20 cellular contexts compared by ENCODE assay signal in genomic region chr16:17389392-17389791, GRCh38.
A peak's percentile ranks its signal among the peaks of the same experiment; 100 is the strongest.
DNase-seq lines count a peak whose midpoint lies in the region; ATAC-seq, FAIRE-seq and TF ChIP-seq lines count a peak whose summit lies in the region.
"Had no signal": no experiment of that assay in that cellular context is flagged by ENCODE, and none has a peak within 500 bp of the region (broad histone marks: within the 10 kb centered on the region; RNA-seq: fewer than 3 reads in every experiment).

No MANE protein-coding gene starts in this region.

- H3K27me3 ChIP-seq in gastrocnemius medialis: no peaks in the 10 kb centered on the region
- H3K27me3 ChIP-seq: suprapubic skin had no signal

- in situ Hi-C loops in gastrocnemius medialis (cut with MboI; ENCODE audit: low sequenced_read_pairs in 4 of 4): no loop called here

- H3K9me3 ChIP-seq in A549 (no peaks in the 10 kb centered on the region), gastrocnemius medialis (no peaks in the 10 kb centered on the region)
- H3K9me3 ChIP-seq: SK-N-SH, suprapubic skin had no signal

- 9% methylated on average over 4 of the region's 4 CpGs for WGBS in A549 (ENCODE audit: missing lambda C conversion rate)

- H3K36me3 ChIP-seq in gastrocnemius medialis: no peaks in the 10 kb centered on the region
- H3K36me3 ChIP-seq: suprapubic skin had no signal

- no peak for TF ChIP-seq CTCF in A549 (IDR thresholded peaks at IDR 0.05)
- no peak for TF ChIP-seq CTCF in gastrocnemius medialis (IDR thresholded peaks at IDR 0.05 in 4 of 5, conservative IDR thresholded peaks at IDR 0.05 in 1 of 5)

- H3K4me3 ChIP-seq in A549 (no peak overlapping the region), gastrocnemius medialis (no peak overlapping the region)
- H3K4me3 ChIP-seq: coronary artery, suprapubic skin had no signal

- H3K27ac ChIP-seq in A549: no peak overlapping the region
- no peak overlapping the region for H3K27ac ChIP-seq in gastrocnemius medialis
- H3K27ac ChIP-seq: coronary artery, parathyroid adenoma, suprapubic skin had no signal

- CTCF ChIA-PET in A549 (lab: Yijun Ruan, JAX): no interaction called here

- peak overlapping the region; percentile 26; the same call in 1 of the 3 replicates for H3K4me2 ChIP-seq in A549
- H3K4me2 ChIP-seq: SK-N-SH had no signal

- intact Hi-C loops in gastrocnemius medialis (cut with DNase I; ENCODE audit: low total_unique reads): no loop called here

- 0 out of 6 replicates have a peak, but pooled peaks of 1 of the 2 experiments have one; percentile 47 for ATAC-seq in A549
- ATAC-seq in HG03439 (IDR thresholded peaks at IDR 0.05; ENCODE audit: unreplicated experiment): no peak
- ATAC-seq in gastrocnemius medialis: no peak
- ATAC-seq: CD8-positive, alpha-beta T cell; HepG2; sciatic nerve; stimulated activated effector memory CD8-positive, alpha-beta T cell treated with anti-CD3 and anti-CD28 coated beads, Interleukin-12 subunit alpha, Interleukin-12 subunit beta, amount 100 ng/mL, for 72 hours had no signal

- FAIRE-seq in A549 (lab: Jason Lieb, UNC): no peak
- FAIRE-seq: A204.1, HepG2 had no signal

- TF ChIP-seq EP300 in A549 (IDR thresholded peaks at IDR 0.05): no peak

- DNase-seq in A549 (ENCODE audit: low read depth in 1 of 2, low spot score in 1 of 2) (no peak), ELR (ENCODE audit: low read depth) (peak; percentile 84), amniotic epithelial cell (ENCODE audit: low read depth) (peak; percentile 47), fibroblast of peridontal ligament (ENCODE audit: extremely low read depth) (peak; percentile 60), cerebellar cortex (ENCODE audit: low spot score) (no peak), H4 (ENCODE audit: low spot score) (no peak), gastrocnemius medialis (no peak)
- DNase-seq: CD8-positive, alpha-beta T cell; DMS53; NCI-H1417 treated with DMSO at 0.1 percent for 48 hours; NCI-H510A; SK-N-SH had no signal

- no peak for TF ChIP-seq POLR2A in A549 (IDR thresholded peaks at IDR 0.05; ENCODE audit: low read length)
- TF ChIP-seq POLR2A in gastrocnemius medialis (IDR thresholded peaks at IDR 0.05): no peak

- no peaks in the 10 kb centered on the region for H3K4me1 ChIP-seq in A549
- no peaks in the 10 kb centered on the region for H3K4me1 ChIP-seq in gastrocnemius medialis

- TF ChIP-seq RAD21 in A549 (conservative IDR thresholded peaks at IDR 0.05 in 1 of 2, IDR thresholded peaks at IDR 0.05 in 1 of 2): no peak

- POLR2A ChIA-PET in A549 (lab: Yijun Ruan, JAX): no interaction called here

TF ChIP-seq in A549, 52 proteins besides CTCF, POLR2A, EP300 and RAD21:
- TF ChIP-seq KDM1A (IDR thresholded peaks at IDR 0.05; ENCODE audit: low read depth): no peak
- 0 out of 2 replicates have a peak, but pooled peaks have one; percentile 8 for TF ChIP-seq FOSL2 (IDR thresholded peaks at IDR 0.05)
- TF ChIP-seq FOSL2 (CRISPR knock-in tag; IDR thresholded peaks at IDR 0.05): no peak
- TF ChIP-seq POLR2AphosphoS2 (conservative IDR thresholded peaks at IDR 0.05; ENCODE audit: low read length): no peak
- TF ChIP-seq ELK1 (IDR thresholded peaks at IDR 0.05; ENCODE audit: low read depth, low read length): no peak
- no peak for TF ChIP-seq ZNF302 (CRISPR knock-in tag; IDR thresholded peaks at IDR 0.05)
- TF ChIP-seq HDAC2 (IDR thresholded peaks at IDR 0.05): no peak

Comparison
In these comparisons a context has a peak if more than half of its experiments do, and no peak if none do; other contexts are left out.
1. DNase-seq: peak in ELR (single experiment), amniotic epithelial cell (single experiment) and fibroblast of peridontal ligament (single experiment); none in A549 (0 of 2), cerebellar cortex (single experiment), H4 (single experiment) and gastrocnemius medialis (0 of 2).